9 cellular contexts compared by ENCODE assay signal in the genomic region with DNA sequence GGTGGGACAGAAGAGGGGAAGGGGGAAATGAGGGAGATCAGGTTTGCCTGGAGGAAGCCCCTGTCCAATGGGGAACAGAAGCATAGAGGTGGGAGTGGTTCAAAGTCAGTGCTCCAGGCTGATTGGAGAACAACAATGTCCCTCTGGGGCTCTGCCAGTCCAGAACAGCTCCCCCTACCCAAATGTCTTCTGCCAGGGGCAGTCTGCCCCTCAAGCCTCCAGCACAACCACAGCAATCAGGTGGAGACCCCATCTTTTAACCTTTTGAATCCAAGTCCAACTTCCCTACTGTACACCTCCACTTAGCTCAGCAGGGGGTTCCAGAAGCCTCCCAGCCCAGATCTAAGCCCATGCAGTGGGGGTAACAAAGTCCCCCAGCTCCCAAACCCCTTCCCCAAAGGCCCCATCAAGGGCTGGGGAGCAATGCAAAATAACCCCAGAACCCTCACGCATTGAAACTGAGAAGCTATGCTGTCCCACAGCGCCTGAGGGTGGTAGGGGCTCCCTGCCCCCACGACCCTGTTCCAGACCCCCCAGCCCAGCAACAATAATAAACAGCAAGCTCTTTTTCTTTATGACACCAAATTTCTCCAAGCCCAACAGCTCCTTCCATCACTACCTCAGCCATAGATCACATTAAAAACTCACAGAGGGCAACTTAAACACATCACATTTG. TPM values are rescaled to one million over a fixed set of nuclear protein-coding genes. Genes with fewer than 3 reads are reported as not detected.
DNase-seq lines count a peak whose midpoint lies in the region; ATAC-seq, FAIRE-seq and TF ChIP-seq lines count a peak whose summit lies in the region.
"Had no signal": no experiment of that assay in that cellular context is flagged by ENCODE, and none has a peak within 500 bp of the region (broad histone marks: within the 10 kb centered on the region; RNA-seq: fewer than 3 reads in every experiment).

No MANE protein-coding gene starts in this region.

- peak; percentile 33 for DNase-seq in NCI-H1092 treated with DMSO at 0.1 percent for 48 hours (lab: John Stamatoyannopoulos, UW)
- no peak for DNase-seq in NCI-H1092 (lab: John Stamatoyannopoulos, UW)
- peak; percentile 46 for DNase-seq in OCI-M1 (lab: John Stamatoyannopoulos, UW)
- peak; percentile 51 for DNase-seq in endothelial cell of umbilical vein (ENCODE audit: low read depth, low spot score)
- DNase-seq in H54 (ENCODE audit: insufficient read length, low spot score) = no peak

- H3K4me1 ChIP-seq in endothelial cell of umbilical vein (ENCODE audit: control insufficient read depth, extremely low read depth, insufficient read depth, low read length) = peaks cover 23% of the 10 kb centered on the region

- peaks cover 19% of the 10 kb centered on the region for H3K79me2 ChIP-seq in endothelial cell of umbilical vein (ENCODE audit: control insufficient read depth, insufficient read depth, low read length)

- BruUV-seq in endothelial cell of umbilical vein (replicated peaks; lab: Mats Ljungman, UMichigan) = no TSS peak

- H3K4me3 ChIP-seq in endothelial cell of umbilical vein (replicated peaks in 1 of 3; ENCODE audit: insufficient read depth in 1 of 3, low read depth in 1 of 3, low read length in 3 of 3) (no peak overlapping the region), skin epidermis (peak overlapping the region in 1 of 7 experiments; percentile 97)

- intact Hi-C loops in endothelial cell of umbilical vein (cut with micrococcal nuclease) = no loop called here

- peak in 1 of 2 donors; percentile 6 for TF ChIP-seq CTCF in endothelial cell of umbilical vein (IDR thresholded peaks at IDR 0.05; ENCODE audit: extremely low read depth in 1 of 2, insufficient read depth in 1 of 2, low read depth in 1 of 2, low read length in 2 of 2)

- no peaks in the 10 kb centered on the region for H3K27me3 ChIP-seq in endothelial cell of umbilical vein (ENCODE audit: control insufficient read depth in 2 of 2, insufficient read depth in 2 of 2, low read length in 2 of 2)

- CTCF ChIA-PET in endothelial cell of umbilical vein (lab: Charles Lee) = interaction anchor here (0.7 to 12.3 kb wide), 12 partner anchors 10 to 205 kb away, joined by 3 to 455 read pairs (median 4); no protein-coding TSS in a partner anchor

- no peak overlapping the region for H3K4me2 ChIP-seq in endothelial cell of umbilical vein (ENCODE audit: insufficient read depth, low read length)

- H3K9ac ChIP-seq in endothelial cell of umbilical vein (replicated peaks; ENCODE audit: extremely low read depth, insufficient read depth, low read length) = no peak overlapping the region

- FAIRE-seq in endothelial cell of umbilical vein (lab: Jason Lieb, UNC) (peak; percentile 8), H54 (lab: Jason Lieb, UNC) (no peak)
- FAIRE-seq: A204.1 had no signal

- no peak overlapping the region for H2AFZ ChIP-seq in endothelial cell of umbilical vein (ENCODE audit: low read depth, low read length)

- H3K36me3 ChIP-seq in endothelial cell of umbilical vein (ENCODE audit: control insufficient read depth in 2 of 2, extremely low read depth in 1 of 2, insufficient read depth in 2 of 2, low read length in 2 of 2) = peaks cover 0 to 5% of the 10 kb centered on the region in 2 experiments

- no peaks in the 10 kb centered on the region for H3K9me3 ChIP-seq in endothelial cell of umbilical vein (replicated peaks; ENCODE audit: control insufficient read depth, insufficient read depth, low read length)

- no peak for TF ChIP-seq POLR2A in endothelial cell of umbilical vein (IDR thresholded peaks at IDR 0.05; ENCODE audit: low read depth, low read length)
- TF ChIP-seq POLR2A in H54 (IDR thresholded peaks at IDR 0.05; ENCODE audit: low read depth, low read length) = no peak

- H3K9me1 ChIP-seq in endothelial cell of umbilical vein (replicated peaks; ENCODE audit: control insufficient read depth, extremely low read depth, insufficient read depth, low read length) = no peaks in the 10 kb centered on the region

- no peak for ATAC-seq in GM18861 (IDR thresholded peaks at IDR 0.05; ENCODE audit: unreplicated experiment)
- no peak for ATAC-seq in GM18868 (IDR thresholded peaks at IDR 0.05; ENCODE audit: unreplicated experiment)

- POLR2A ChIA-PET in endothelial cell of umbilical vein (lab: Charles Lee) = interaction anchor here (0.5 to 2.2 kb wide), 3 partner anchors 43 to 260 kb away, joined by 3 to 15 read pairs (median 5); no protein-coding TSS in a partner anchor

- H3K27ac ChIP-seq in endothelial cell of umbilical vein (ENCODE audit: insufficient read depth, low read depth, low read length) = no peak overlapping the region
- peak overlapping the region in 14 of 21 experiments; percentile 0 to 95 (median 90) for H3K27ac ChIP-seq in skin epidermis

- no peaks in the 10 kb centered on the region for H4K20me1 ChIP-seq in endothelial cell of umbilical vein (replicated peaks; ENCODE audit: control insufficient read depth, extremely low read depth, insufficient read depth, low read length)

- dilution Hi-C loops in endothelial cell of umbilical vein (cut with MboI; ENCODE audit: extremely low pct_ligation_motif_present, low sequenced_read_pairs) = no loop called here

TF ChIP-seq in endothelial cell of umbilical vein, 7 proteins besides CTCF, POLR2A, EP300 and RAD21:
- TF ChIP-seq POLR2AphosphoS5 (IDR thresholded peaks at IDR 0.05; ENCODE audit: insufficient read depth, low read depth, low read length) (no peak), GATA2 (IDR thresholded peaks at IDR 0.05; ENCODE audit: insufficient read depth, insufficient read length, low read depth, low read length) (no peak), FOS (IDR thresholded peaks at IDR 0.05; ENCODE audit: borderline replicate concordance, insufficient read depth, low read length) (no peak), EZH2 (IDR thresholded peaks at IDR 0.05; ENCODE audit: borderline replicate concordance, low read depth, low read length, severe bottlenecking) (no peak), JUN (IDR thresholded peaks at IDR 0.05; ENCODE audit: borderline replicate concordance, insufficient read depth, insufficient read length, low read depth) (no peak), MYC (IDR thresholded peaks at IDR 0.05; ENCODE audit: low read depth, low read length) (no peak)
- TF ChIP-seq, protein P1, sequence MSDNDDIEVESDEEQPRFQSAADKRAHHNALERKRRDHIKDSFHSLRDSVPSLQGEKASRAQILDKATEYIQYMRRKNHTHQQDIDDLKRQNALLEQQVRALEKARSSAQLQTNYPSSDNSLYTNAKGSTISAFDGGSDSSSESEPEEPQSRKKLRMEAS (IDR thresholded peaks at IDR 0.05; ENCODE audit: insufficient read depth, insufficient read length) = no peak

RNA-seq across cellular contexts. Expression of gene AHDC1, which starts 3.3 kb away (rescaled TPM):
- total RNA-seq in endothelial cell of umbilical vein = 32.1 and 33.0 TPM in 2 replicates
- polyA plus RNA-seq in endothelial cell of umbilical vein = 7.0 and 7.8 TPM in 2 replicates
- polyA plus RNA-seq in endothelial cell of umbilical vein (2011; cell fraction: cytosol; rRNA removed) = 5.9 and 7.2 TPM in 2 replicates
- 17.1 and 18.6 TPM in 2 replicates for polyA plus RNA-seq in endothelial cell of umbilical vein (2011; cell fraction: nucleus; rRNA removed)
- polyA plus RNA-seq in endothelial cell of umbilical vein (2012) = 10.8 and 13.3 TPM in 2 replicates
- 10.8 and 13.8 TPM in 2 replicates for polyA minus RNA-seq in endothelial cell of umbilical vein
- polyA minus RNA-seq in endothelial cell of umbilical vein (2011; cell fraction: cytosol; rRNA and poly(A)+ RNA removed) = 4.2 TPM
- 7.6 and 14.5 TPM in 2 replicates for polyA minus RNA-seq in endothelial cell of umbilical vein (2011; cell fraction: nucleus; rRNA and poly(A)+ RNA removed)

RNA-seq across cellular contexts. Expression of gene FGR, which starts 34.3 kb away (rescaled TPM):
- not detected in 2 replicates for total RNA-seq in endothelial cell of umbilical vein
- 0.16 and 0.18 TPM in 2 replicates for polyA plus RNA-seq in endothelial cell of umbilical vein
- 0.07 and 0.08 TPM in 2 replicates for polyA plus RNA-seq in endothelial cell of umbilical vein (2011; cell fraction: cytosol; rRNA removed)
- 0.20 and 0.55 TPM in 2 replicates for polyA plus RNA-seq in endothelial cell of umbilical vein (2011; cell fraction: nucleus; rRNA removed)
- not detected in 2 replicates for polyA plus RNA-seq in endothelial cell of umbilical vein (2012)
- polyA minus RNA-seq in endothelial cell of umbilical vein = 0.13 TPM in 1 of 2 replicates, not detected in the other
- polyA minus RNA-seq in endothelial cell of umbilical vein (2011; cell fraction: cytosol; rRNA and poly(A)+ RNA removed) = not detected
- polyA minus RNA-seq in endothelial cell of umbilical vein (2011; cell fraction: nucleus; rRNA and poly(A)+ RNA removed) = not detected in 2 replicates

Comparison
In these comparisons a context has a peak if more than half of its experiments do, and no peak if none do; other contexts are left out.
1. DNase-seq: peak in NCI-H1092 treated with DMSO at 0.1 percent for 48 hours (single experiment), OCI-M1 (single experiment) and endothelial cell of umbilical vein (single experiment); none in NCI-H1092 (single experiment) and H54 (single experiment).